In genomic region chr12:71582925-71583324, GRCh38 we compare ENCODE assay signal across 6 cellular contexts.
"Had no signal": no experiment of that assay in that cellular context is flagged by ENCODE, and none has a peak within 500 bp of the region (broad histone marks: within the 10 kb centered on the region; RNA-seq: fewer than 3 reads in every experiment).

No MANE protein-coding gene starts in this region.

- H3K27ac ChIP-seq: HL-60 had no signal

- ATAC-seq: K562 had no signal

- DNase-seq: IMR-90, KBM-7, KG1 had no signal

- H3K4me3 ChIP-seq: K562 had no signal

- FAIRE-seq: HTR-8/SVneo had no signal
